In genomic region chr11:28383471-28383870, GRCh38 we compare ENCODE assay signal across 14 cellular contexts.
"Had no signal": no experiment of that assay in that cellular context is flagged by ENCODE, and none has a peak within 500 bp of the region (broad histone marks: within the 10 kb centered on the region; RNA-seq: fewer than 3 reads in every experiment).

No MANE protein-coding gene starts in this region.

- H3K27me3 Mint-ChIP-seq: dendritic cell treated with granulocyte-macrophage colony-stimulating factor and Interleukin-4, amounts not matched to agents 40 ng/mL and 50 ng/mL, for 4 days; stimulated activated naive CD8-positive, alpha-beta T cell treated with anti-CD3 and anti-CD28 coated beads, Interleukin-15, Interleukin-2, amounts not matched to agents 100 ng/mL and 50 ng/mL, for 24 hours had no signal

- H3K27ac Mint-ChIP-seq: activated naive CD4-positive, alpha-beta T cell treated with anti-CD3 and anti-CD28 coated beads, Interleukin-2, amount 50 U/mL, for 72 hours; dendritic cell treated with granulocyte-macrophage colony-stimulating factor and Interleukin-4, amounts not matched to agents 40 ng/mL and 50 ng/mL, for 4 days; stimulated activated naive CD8-positive, alpha-beta T cell treated with anti-CD3 and anti-CD28 coated beads, Interleukin-15, Interleukin-2, amounts not matched to agents 100 ng/mL and 50 ng/mL, for 24 hours had no signal

- H3K4me3 ChIP-seq: gastroesophageal sphincter, sigmoid colon, thoracic aorta had no signal

- H3K36me3 ChIP-seq: gastroesophageal sphincter, sigmoid colon, thoracic aorta had no signal

- H3K4me1 ChIP-seq: gastroesophageal sphincter, sigmoid colon had no signal

- H3K9me3 ChIP-seq: sigmoid colon had no signal

- DNase-seq: activated effector memory CD4-positive, alpha-beta T cell treated with anti-CD3 and anti-CD28 coated beads, Interleukin-2, amount 50 U/mL, for 16 hours; activated T-cell treated with anti-CD3 and anti-CD28 coated beads, Interleukin-2, amount 50 U/mL, for 4 hours; anterior cingulate cortex; central memory CD4-positive, alpha-beta T cell; left ventricle myocardium superior; sigmoid colon; stimulated activated CD4-positive, alpha-beta T cell treated with anti-CD3 and anti-CD28 coated beads, Interleukin-2, amount 100 ng/mL, for 48 hours; stimulated activated CD8-positive, alpha-beta memory T cell treated with anti-CD3 and anti-CD28 coated beads, Interleukin-4, amount 100 ng/mL, for 48 hours had no signal

- H3K27me3 ChIP-seq: gastroesophageal sphincter, sigmoid colon had no signal

- H3K4me3 Mint-ChIP-seq: activated T-cell treated with anti-CD3 and anti-CD28 coated beads, Interleukin-2, amount 50 U/mL, for 4 hours; dendritic cell treated with granulocyte-macrophage colony-stimulating factor and Interleukin-4, amounts not matched to agents 40 ng/mL and 50 ng/mL, for 4 days; stimulated activated naive CD8-positive, alpha-beta T cell treated with anti-CD3 and anti-CD28 coated beads, Interleukin-15, Interleukin-2, amounts not matched to agents 100 ng/mL and 50 ng/mL, for 24 hours had no signal

- ATAC-seq: activated CD4-positive, CD25-positive, alpha-beta regulatory T cell treated with anti-CD3 and anti-CD28 coated beads, Interleukin-2, amount 50 U/mL, for 24 hours; activated naive CD4-positive, alpha-beta T cell treated with anti-CD3 and anti-CD28 coated beads, Interleukin-2, amount 50 U/mL, for 72 hours; activated T-cell treated with anti-CD3 and anti-CD28 coated beads, Interleukin-2, amount 50 U/mL, for 4 hours; gastroesophageal sphincter; left ventricle myocardium superior had no signal

- H3K27ac ChIP-seq: gastroesophageal sphincter, sigmoid colon, thoracic aorta had no signal
